8 cellular contexts compared by ENCODE assay signal in genomic region chr19:41135390-41136384, GRCh38. TPM values are rescaled to one million over a fixed set of nuclear protein-coding genes. Genes with fewer than 3 reads are reported as not detected.
DNase-seq lines count a peak whose midpoint lies in the region; ATAC-seq and TF ChIP-seq lines count a peak whose summit lies in the region.
"Not testable (repeated sequence)": the region's sequence is repeated elsewhere in the genome, so short reads cannot be mapped to it uniquely, and the experiment has no call there.

No MANE protein-coding gene starts in this region.

- not testable (repeated sequence) for H3K9me3 ChIP-seq in esophagus muscularis mucosa

- TF ChIP-seq EP300 in esophagus muscularis mucosa (IDR thresholded peaks at IDR 0.05), result not testable (repeated sequence)

- H3K27ac ChIP-seq in esophagus muscularis mucosa (replicated peaks in 1 of 4), result peak overlapping the region; percentile 34 to 68 (median 54)

- peak overlapping the region; percentile 48 to 62 (median 52) for H3K4me3 ChIP-seq in esophagus muscularis mucosa

- not testable (repeated sequence) for H3K36me3 ChIP-seq in esophagus muscularis mucosa

- DNase-seq in C1 segment of cervical spinal cord (lab: John Stamatoyannopoulos, UW), result peak in 10 of 14 donors; percentile 4 to 64 (median 28)
- DNase-seq in HT-29 (ENCODE audit: low spot score), result peak; percentile 44
- peak; percentile 23 for DNase-seq in activated CD4-positive, alpha-beta T cell treated with anti-CD3 and anti-CD28 coated beads for 1 hour
- DNase-seq in anterior cingulate cortex (lab: John Stamatoyannopoulos, UW), result peak in 35 of 58 donors; percentile 3 to 62 (median 19)
- DNase-seq in esophagus muscularis mucosa (ENCODE audit: extremely low spot score); omental fat pad (ENCODE audit: low spot score): not testable (repeated sequence)
- peak; percentile 67 for DNase-seq in iris pigment epithelial cell (ENCODE audit: low read depth)
- DNase-seq in stimulated activated CD8-positive, alpha-beta memory T cell treated with anti-CD3 and anti-CD28 coated beads, Interleukin-15, amount 100 ng/mL, for 24 hours (ENCODE audit: low read depth), result peak; percentile 14

- peaks cover 0 to 19% (median 16%) of the 10 kb centered on the region in 4 donors for H3K4me1 ChIP-seq in esophagus muscularis mucosa

- TF ChIP-seq CTCF in esophagus muscularis mucosa (IDR thresholded peaks at IDR 0.05); omental fat pad (IDR thresholded peaks at IDR 0.05): not testable (repeated sequence)

- WGBS in esophagus muscularis mucosa, result 0% methylated on average over 4 of the region's 76 CpGs

- intact Hi-C loops in esophagus muscularis mucosa (cut with DNase I), result not testable (repeated sequence)

- not testable (repeated sequence) for TF ChIP-seq POLR2A in esophagus muscularis mucosa (IDR thresholded peaks at IDR 0.05; ENCODE audit: low read depth)

- peak; percentile 97 for ATAC-seq in omental fat pad (ENCODE audit: low FRiP score)

- H3K27me3 ChIP-seq in esophagus muscularis mucosa, result not testable (repeated sequence)

RNA-seq across cellular contexts. Expression of gene CYP2F1, which starts 21.5 kb away (rescaled TPM):
- not detected in 2 replicates for total RNA-seq in HT-29 (2014; rRNA removed; shearing (Covaris generic))
- not detected for total RNA-seq in esophagus muscularis mucosa
- total RNA-seq in omental fat pad, result not detected

RNA-seq across cellular contexts. Expression of gene CYP2A13, which starts 47.4 kb away (rescaled TPM):
- not detected in 2 replicates for total RNA-seq in HT-29 (2014; rRNA removed; shearing (Covaris generic))
- not detected for total RNA-seq in esophagus muscularis mucosa
- not detected for total RNA-seq in omental fat pad

RNA-seq across cellular contexts. Expression of gene CYP2S1, which starts 57.3 kb away (rescaled TPM):
- 18.2 and 31.4 TPM in 2 replicates for total RNA-seq in HT-29 (2014; rRNA removed; shearing (Covaris generic))
- 1 to 10 TPM; 1.7 to 3.0 (median 2.3) TPM for total RNA-seq in esophagus muscularis mucosa
- total RNA-seq in omental fat pad, result 1 to 10 TPM in 3 of 4 donors, under 1 TPM in 1; 0.32 to 6.5 (median 5.5) TPM
